In the genomic region with DNA sequence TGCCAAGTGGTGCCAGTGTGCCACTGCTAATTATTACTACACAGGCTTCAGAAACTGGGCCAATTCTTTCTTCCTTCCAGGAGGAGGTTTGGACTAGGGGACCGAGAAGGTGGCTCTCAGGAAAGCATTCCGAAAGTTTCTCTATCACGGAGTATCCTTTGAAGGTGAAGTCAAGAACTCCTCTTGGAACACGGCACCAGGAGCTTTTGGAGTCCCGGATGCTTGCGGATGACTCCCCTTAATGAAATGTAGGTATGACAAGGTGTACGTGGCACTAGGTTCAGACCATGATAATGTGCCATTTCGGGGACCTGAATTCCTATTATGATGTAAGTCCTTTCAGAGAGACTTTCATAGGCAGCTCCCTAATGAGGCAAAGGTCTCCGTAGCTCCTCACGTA, we compare ENCODE assay signal across 17 cellular contexts.
"Had no signal": no experiment of that assay in that cellular context is flagged by ENCODE, and none has a peak within 500 bp of the region (broad histone marks: within the 10 kb centered on the region; RNA-seq: fewer than 3 reads in every experiment).

No MANE protein-coding gene starts in this region.

- H3K27ac Mint-ChIP-seq: endodermal cell, type B pancreatic cell had no signal

- H3K9me3 Mint-ChIP-seq: endodermal cell had no signal

- H3K36me3 Mint-ChIP-seq: naive B cell, type B pancreatic cell had no signal

- H3K4me3 Mint-ChIP-seq: endodermal cell, naive B cell, type B pancreatic cell had no signal

- DNase-seq: colonic mucosa; effector CD4-positive, alpha-beta T cell; endodermal cell; glutamatergic neuron; kidney; left cardiac atrium; left ventricle myocardium inferior; lower lobe of right lung; mesendoderm; naive B cell; posterior cingulate gyrus; small intestine; stimulated activated CD4-positive, alpha-beta T cell treated with anti-CD3 and anti-CD28 coated beads, Interleukin-2, amount 100 ng/mL, for 48 hours; stimulated activated naive CD4-positive, alpha-beta T cell treated with Interleukin-2 at 50 U/mL for 16 hours had no signal

- H3K27me3 Mint-ChIP-seq: naive B cell, type B pancreatic cell had no signal

- H3K27me3 ChIP-seq: colonic mucosa, gastroesophageal sphincter, neutrophil had no signal

- H3K9me3 ChIP-seq: colonic mucosa, gastroesophageal sphincter, left ventricle myocardium inferior, lower lobe of right lung, neutrophil had no signal

- H3K36me3 ChIP-seq: colonic mucosa, gastroesophageal sphincter, left ventricle myocardium inferior, lower lobe of right lung, neutrophil had no signal

- H3K4me3 ChIP-seq: colonic mucosa, gastroesophageal sphincter, left ventricle myocardium inferior, lower lobe of right lung had no signal

- H3K27ac ChIP-seq: colonic mucosa, gastroesophageal sphincter, left ventricle myocardium inferior, lower lobe of right lung, neutrophil had no signal

- H3K4me1 ChIP-seq: colonic mucosa, gastroesophageal sphincter, lower lobe of right lung had no signal
